ENCODE assay signal across 1 cellular context in genomic region chr1:200263203-200263602, GRCh38.
TF ChIP-seq lines count a peak whose summit lies in the region.

No MANE protein-coding gene starts in this region.

TF ChIP-seq in HepG2, 621 proteins besides CTCF, POLR2A, EP300 and RAD21 (continued from another document and continues in another):
- TF ChIP-seq ZNF280D (CRISPR knock-in tag; IDR thresholded peaks at IDR 0.05) (no peak), ZNF616 (CRISPR knock-in tag; IDR thresholded peaks at IDR 0.05; ENCODE audit: low read depth) (no peak), CREM (IDR thresholded peaks at IDR 0.05) (peak; percentile 62), CREM (CRISPR knock-in tag; IDR thresholded peaks at IDR 0.05) (no peak), MEF2D (CRISPR knock-in tag; IDR thresholded peaks at IDR 0.05) (peak; percentile 91), ELF3 (CRISPR knock-in tag; IDR thresholded peaks at IDR 0.05) (peak; percentile 81), ZNF570 (CRISPR knock-in tag; IDR thresholded peaks at IDR 0.05; ENCODE audit: borderline replicate concordance) (no peak), KLF9 (CRISPR knock-in tag; IDR thresholded peaks at IDR 0.05; ENCODE audit: low read depth) (no peak), ZNF12 (CRISPR knock-in tag; IDR thresholded peaks at IDR 0.05) (peak; percentile 36; the same call in 1 of the 2 replicates), DPF2 (CRISPR knock-in tag; IDR thresholded peaks at IDR 0.05; ENCODE audit: borderline replicate concordance, low read depth) (peak; percentile 81), ZNF367 (CRISPR knock-in tag; IDR thresholded peaks at IDR 0.05; ENCODE audit: borderline replicate concordance) (no peak), REST (IDR thresholded peaks at IDR 0.05; ENCODE audit: borderline replicate concordance in 1 of 2, low read depth in 1 of 2, low read length in 2 of 2) (peak in 1 of 2 experiments; percentile 55; a peak in 1 of 4 replicates), MLX (CRISPR knock-in tag; IDR thresholded peaks at IDR 0.05) (peak; percentile 68; the same call in 1 of the 2 replicates), MXI1 (IDR thresholded peaks at IDR 0.05; ENCODE audit: borderline replicate concordance, low read depth, low read length) (no peak), IKZF4 (CRISPR knock-in tag; IDR thresholded peaks at IDR 0.05; ENCODE audit: borderline replicate concordance, low read depth, not compliant biosample characterization) (no peak), ZNF510 (CRISPR knock-in tag; IDR thresholded peaks at IDR 0.05; ENCODE audit: low read depth) (no peak), ZNF790 (CRISPR knock-in tag; IDR thresholded peaks at IDR 0.05; ENCODE audit: borderline replicate concordance) (no peak), ZNF274 (CRISPR knock-in tag; IDR thresholded peaks at IDR 0.05) (no peak), ZSCAN12 (CRISPR knock-in tag; IDR thresholded peaks at IDR 0.05) (no peak), MED1 (CRISPR knock-in tag; IDR thresholded peaks at IDR 0.05) (peak; percentile 87), PRDM10 (CRISPR knock-in tag; IDR thresholded peaks at IDR 0.05; ENCODE audit: low read depth) (peak; percentile 73), MTF2 (CRISPR knock-in tag; IDR thresholded peaks at IDR 0.05; ENCODE audit: borderline replicate concordance) (no peak), KDM2A (CRISPR knock-in tag; IDR thresholded peaks at IDR 0.05; ENCODE audit: borderline replicate concordance, low read depth) (peak; percentile 34; the same call in 1 of the 2 replicates), NFE2L2 (IDR thresholded peaks at IDR 0.05; ENCODE audit: low read length) (no peak), TBX2 (CRISPR knock-in tag; IDR thresholded peaks at IDR 0.05; ENCODE audit: borderline replicate concordance) (peak; percentile 82), BRCA1 (CRISPR knock-in tag; IDR thresholded peaks at IDR 0.05) (no peak), MIER3 (CRISPR knock-in tag; IDR thresholded peaks at IDR 0.05; ENCODE audit: borderline replicate concordance) (peak; percentile 85; the same call in 1 of the 2 replicates), ZBTB4 (CRISPR knock-in tag; IDR thresholded peaks at IDR 0.05; ENCODE audit: borderline replicate concordance) (no peak), ONECUT2 (CRISPR knock-in tag; IDR thresholded peaks at IDR 0.05) (no peak), ZBTB33 (CRISPR knock-in tag; IDR thresholded peaks at IDR 0.05) (peak; percentile 12; the same call in 1 of the 2 replicates), SNAPC5 (CRISPR knock-in tag; IDR thresholded peaks at IDR 0.05; ENCODE audit: borderline replicate concordance) (no peak), SAP130 (CRISPR knock-in tag; IDR thresholded peaks at IDR 0.05; ENCODE audit: low read depth) (peak; percentile 67), ATF6 (CRISPR knock-in tag; conservative IDR thresholded peaks at IDR 0.05) (no peak), NR3C1 (CRISPR knock-in tag; IDR thresholded peaks at IDR 0.05) (no peak), ZNF558 (CRISPR knock-in tag; IDR thresholded peaks at IDR 0.05; ENCODE audit: borderline replicate concordance) (no peak), CSRNP1 (CRISPR knock-in tag; IDR thresholded peaks at IDR 0.05) (no peak), ZNF589 (CRISPR knock-in tag; conservative IDR thresholded peaks at IDR 0.05) (0 out of 2 replicates have a peak, but pooled peaks have one; percentile 69), ZNF24 (IDR thresholded peaks at IDR 0.05) (no peak), GFI1 (CRISPR knock-in tag; IDR thresholded peaks at IDR 0.05; ENCODE audit: borderline replicate concordance) (no peak)
